ENCODE assay signal across 1 cellular context in genomic region chr17:2749784-2750181, GRCh38.
TF ChIP-seq lines count a peak whose summit lies in the region.

No MANE protein-coding gene starts in this region.

TF ChIP-seq in HEK293, 187 proteins besides CTCF, POLR2A, EP300 and RAD21 (continued from another document and continues in another):
- no peak for TF ChIP-seq ZNF23 (tag by site-specific recombination; IDR thresholded peaks at IDR 0.05; ENCODE audit: borderline replicate concordance)
- no peak for TF ChIP-seq ZNF664 (tag by site-specific recombination; IDR thresholded peaks at IDR 0.05)
- TF ChIP-seq ZNF239 (tag by site-specific recombination; IDR thresholded peaks at IDR 0.05): no peak
- peak; percentile 48; the same call in 1 of the 2 replicates for TF ChIP-seq ZNF76 (tag by site-specific recombination; IDR thresholded peaks at IDR 0.05; ENCODE audit: borderline replicate concordance, low read depth)
- no peak for TF ChIP-seq ZBTB49 (tag by site-specific recombination; IDR thresholded peaks at IDR 0.05; ENCODE audit: low read depth)
- no peak for TF ChIP-seq ZNF670 (tag by site-specific recombination; IDR thresholded peaks at IDR 0.05; ENCODE audit: low read depth)
- peak; percentile 68 for TF ChIP-seq ZFHX2 (tag by site-specific recombination; conservative IDR thresholded peaks at IDR 0.05)
- TF ChIP-seq OSR2 (tag by site-specific recombination; IDR thresholded peaks at IDR 0.05): no peak
- 0 out of 2 replicates have a peak, but pooled peaks have one; percentile 15 for TF ChIP-seq ZIC2 (tag by site-specific recombination; IDR thresholded peaks at IDR 0.05)
- TF ChIP-seq ZNF184 (tag by site-specific recombination; IDR thresholded peaks at IDR 0.05): no peak
- no peak for TF ChIP-seq ZXDB (tag by site-specific recombination; IDR thresholded peaks at IDR 0.05)
- no peak for TF ChIP-seq ZNF266 (tag by site-specific recombination; IDR thresholded peaks at IDR 0.05; ENCODE audit: low read depth)
- peak; percentile 82 for TF ChIP-seq KLF8 (tag by site-specific recombination; IDR thresholded peaks at IDR 0.05)
- no peak for TF ChIP-seq ZNF692 (tag by site-specific recombination; IDR thresholded peaks at IDR 0.05)
- no peak for TF ChIP-seq SCRT2 (tag by site-specific recombination; IDR thresholded peaks at IDR 0.05)
- TF ChIP-seq, protein P1, sequence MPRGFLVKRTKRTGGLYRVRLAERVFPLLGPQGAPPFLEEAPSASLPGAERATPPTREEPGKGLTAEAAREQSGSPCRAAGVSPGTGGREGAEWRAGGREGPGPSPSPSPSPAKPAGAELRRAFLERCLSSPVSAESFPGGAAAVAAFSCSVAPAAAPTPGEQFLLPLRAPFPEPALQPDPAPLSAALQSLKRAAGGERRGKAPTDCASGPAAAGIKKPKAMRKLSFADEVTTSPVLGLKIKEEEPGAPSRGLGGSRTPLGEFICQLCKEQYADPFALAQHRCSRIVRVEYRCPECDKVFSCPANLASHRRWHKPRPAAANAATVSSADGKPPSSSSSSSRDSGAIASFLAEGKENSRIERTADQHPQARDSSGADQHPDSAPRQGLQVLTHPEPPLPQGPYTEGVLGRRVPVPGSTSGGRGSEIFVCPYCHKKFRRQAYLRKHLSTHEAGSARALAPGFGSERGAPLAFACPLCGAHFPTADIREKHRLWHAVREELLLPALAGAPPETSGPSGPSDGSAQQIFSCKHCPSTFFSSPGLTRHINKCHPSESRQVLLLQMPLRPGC (tag by site-specific recombination; IDR thresholded peaks at IDR 0.05): no peak
- TF ChIP-seq ZNF157 (tag by site-specific recombination; IDR thresholded peaks at IDR 0.05): no peak
- TF ChIP-seq, protein P2, sequence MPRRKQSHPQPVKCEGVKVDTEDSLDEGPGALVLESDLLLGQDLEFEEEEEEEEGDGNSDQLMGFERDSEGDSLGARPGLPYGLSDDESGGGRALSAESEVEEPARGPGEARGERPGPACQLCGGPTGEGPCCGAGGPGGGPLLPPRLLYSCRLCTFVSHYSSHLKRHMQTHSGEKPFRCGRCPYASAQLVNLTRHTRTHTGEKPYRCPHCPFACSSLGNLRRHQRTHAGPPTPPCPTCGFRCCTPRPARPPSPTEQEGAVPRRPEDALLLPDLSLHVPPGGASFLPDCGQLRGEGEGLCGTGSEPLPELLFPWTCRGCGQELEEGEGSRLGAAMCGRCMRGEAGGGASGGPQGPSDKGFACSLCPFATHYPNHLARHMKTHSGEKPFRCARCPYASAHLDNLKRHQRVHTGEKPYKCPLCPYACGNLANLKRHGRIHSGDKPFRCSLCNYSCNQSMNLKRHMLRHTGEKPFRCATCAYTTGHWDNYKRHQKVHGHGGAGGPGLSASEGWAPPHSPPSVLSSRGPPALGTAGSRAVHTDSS (tag by site-specific recombination; IDR thresholded peaks at IDR 0.05): no peak
- peak; percentile 87 for TF ChIP-seq ZBTB8A (tag by site-specific recombination; IDR thresholded peaks at IDR 0.05)
- TF ChIP-seq GLI4 (tag by site-specific recombination; IDR thresholded peaks at IDR 0.05): no peak
- peak; percentile 76 for TF ChIP-seq SP3 (tag by site-specific recombination; IDR thresholded peaks at IDR 0.05)
- TF ChIP-seq ZSCAN30 (tag by site-specific recombination; IDR thresholded peaks at IDR 0.05): peak; percentile 71; the same call in 1 of the 2 replicates
- TF ChIP-seq ZNF121 (tag by site-specific recombination; IDR thresholded peaks at IDR 0.05): no peak
- TF ChIP-seq ZNF488 (tag by site-specific recombination; IDR thresholded peaks at IDR 0.05): no peak
- TF ChIP-seq PBX3 (CRISPR knock-in tag; IDR thresholded peaks at IDR 0.05): peak; percentile 98
- TF ChIP-seq SP7 (tag by site-specific recombination; IDR thresholded peaks at IDR 0.05): 0 out of 2 replicates have a peak, but pooled peaks have one; percentile 28
- peak; percentile 84 for TF ChIP-seq KLF9 (tag by site-specific recombination; IDR thresholded peaks at IDR 0.05; ENCODE audit: low read depth)
- TF ChIP-seq, protein P3, sequence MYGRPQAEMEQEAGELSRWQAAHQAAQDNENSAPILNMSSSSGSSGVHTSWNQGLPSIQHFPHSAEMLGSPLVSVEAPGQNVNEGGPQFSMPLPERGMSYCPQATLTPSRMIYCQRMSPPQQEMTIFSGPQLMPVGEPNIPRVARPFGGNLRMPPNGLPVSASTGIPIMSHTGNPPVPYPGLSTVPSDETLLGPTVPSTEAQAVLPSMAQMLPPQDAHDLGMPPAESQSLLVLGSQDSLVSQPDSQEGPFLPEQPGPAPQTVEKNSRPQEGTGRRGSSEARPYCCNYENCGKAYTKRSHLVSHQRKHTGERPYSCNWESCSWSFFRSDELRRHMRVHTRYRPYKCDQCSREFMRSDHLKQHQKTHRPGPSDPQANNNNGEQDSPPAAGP (tag by site-specific recombination; IDR thresholded peaks at IDR 0.05): 0 out of 2 replicates have a peak, but pooled peaks have one; percentile 47
- TF ChIP-seq ZBTB26 (tag by site-specific recombination; optimal IDR thresholded peaks at IDR 0.05): peak; percentile 78
- peak; percentile 18; the same call in 1 of the 2 replicates for TF ChIP-seq ZNF600 (tag by site-specific recombination; IDR thresholded peaks at IDR 0.05)
- peak; percentile 42 for TF ChIP-seq GLIS1 (tag by site-specific recombination; IDR thresholded peaks at IDR 0.05)
- no peak for TF ChIP-seq ZNF654 (tag by site-specific recombination; IDR thresholded peaks at IDR 0.05; ENCODE audit: low read depth)
- TF ChIP-seq ZNF624 (tag by site-specific recombination; IDR thresholded peaks at IDR 0.05): no peak
- peak; percentile 47; the same call in 1 of the 2 replicates for TF ChIP-seq ZBTB10 (tag by site-specific recombination; IDR thresholded peaks at IDR 0.05)
- TF ChIP-seq ZSCAN16 (tag by site-specific recombination; IDR thresholded peaks at IDR 0.05): no peak
- TF ChIP-seq, protein P4, sequence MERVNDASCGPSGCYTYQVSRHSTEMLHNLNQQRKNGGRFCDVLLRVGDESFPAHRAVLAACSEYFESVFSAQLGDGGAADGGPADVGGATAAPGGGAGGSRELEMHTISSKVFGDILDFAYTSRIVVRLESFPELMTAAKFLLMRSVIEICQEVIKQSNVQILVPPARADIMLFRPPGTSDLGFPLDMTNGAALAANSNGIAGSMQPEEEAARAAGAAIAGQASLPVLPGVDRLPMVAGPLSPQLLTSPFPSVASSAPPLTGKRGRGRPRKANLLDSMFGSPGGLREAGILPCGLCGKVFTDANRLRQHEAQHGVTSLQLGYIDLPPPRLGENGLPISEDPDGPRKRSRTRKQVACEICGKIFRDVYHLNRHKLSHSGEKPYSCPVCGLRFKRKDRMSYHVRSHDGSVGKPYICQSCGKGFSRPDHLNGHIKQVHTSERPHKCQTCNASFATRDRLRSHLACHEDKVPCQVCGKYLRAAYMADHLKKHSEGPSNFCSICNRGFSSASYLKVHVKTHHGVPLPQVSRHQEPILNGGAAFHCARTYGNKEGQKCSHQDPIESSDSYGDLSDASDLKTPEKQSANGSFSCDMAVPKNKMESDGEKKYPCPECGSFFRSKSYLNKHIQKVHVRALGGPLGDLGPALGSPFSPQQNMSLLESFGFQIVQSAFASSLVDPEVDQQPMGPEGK (tag by site-specific recombination; IDR thresholded peaks at IDR 0.05): peak; percentile 64
- no peak for TF ChIP-seq ZBTB11 (tag by site-specific recombination; conservative IDR thresholded peaks at IDR 0.05; ENCODE audit: low read depth)
- no peak for TF ChIP-seq ZNF311 (tag by site-specific recombination; IDR thresholded peaks at IDR 0.05; ENCODE audit: borderline replicate concordance)
- no peak for TF ChIP-seq MYNN (tag by site-specific recombination; IDR thresholded peaks at IDR 0.05; ENCODE audit: borderline replicate concordance)
- TF ChIP-seq ZNF24 (tag by site-specific recombination; IDR thresholded peaks at IDR 0.05): no peak
- TF ChIP-seq HOXA7 (CRISPR knock-in tag; IDR thresholded peaks at IDR 0.05; ENCODE audit: borderline replicate concordance): 0 out of 2 replicates have a peak, but pooled peaks have one; percentile 49
- no peak for TF ChIP-seq ZNF114 (tag by site-specific recombination; IDR thresholded peaks at IDR 0.05)
